ENCODE assay signal across 12 cellular contexts in the genomic region with DNA sequence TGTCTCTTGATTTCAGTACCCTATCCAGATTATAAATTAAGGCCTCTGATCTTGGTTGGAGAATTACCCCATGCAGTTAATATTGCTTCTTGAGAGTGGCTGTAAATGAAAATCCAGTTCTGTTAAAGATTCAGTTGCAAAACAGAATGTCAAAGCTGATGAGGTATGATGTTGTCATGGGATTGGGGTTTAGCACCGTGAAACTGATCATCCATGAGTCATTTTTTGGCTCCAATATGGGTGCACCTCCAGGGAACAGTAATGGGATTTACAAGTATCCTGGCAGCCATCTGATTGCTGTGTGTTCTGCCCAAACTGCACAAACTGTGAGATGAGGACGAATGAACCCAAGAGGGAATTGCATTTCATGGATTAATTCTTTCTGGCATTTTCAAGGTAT.
DNase-seq lines count a peak whose midpoint lies in the region; ATAC-seq lines count a peak whose summit lies in the region.
"Had no signal": no experiment of that assay in that cellular context is flagged by ENCODE, and none has a peak within 500 bp of the region (broad histone marks: within the 10 kb centered on the region; RNA-seq: fewer than 3 reads in every experiment).

No MANE protein-coding gene starts in this region.

- ATAC-seq in GM19351 (IDR thresholded peaks at IDR 0.05; ENCODE audit: unreplicated experiment), result no peak

- no peak overlapping the region for H3K4me3 ChIP-seq in skeletal muscle cell (ENCODE audit: low read depth, low read length)

- DNase-seq in GM03348 (ENCODE audit: low spot score) (peak; percentile 76), T1000 (lab: John Stamatoyannopoulos, UW) (peak; percentile 63), fibroblast of the conjunctiva (ENCODE audit: low read depth) (peak; percentile 94), skeletal muscle cell (ENCODE audit: low read depth) (peak; percentile 98), NCI-H2171 treated with DMSO at 0.1 percent for 48 hours (lab: John Stamatoyannopoulos, UW) (no peak), NCI-H510A (lab: John Stamatoyannopoulos, UW) (no peak)
- DNase-seq in activated effector memory CD4-positive, alpha-beta T cell treated with Interleukin-2 at 50 U/mL for 16 hours, result no peak
- DNase-seq: activated CD4-positive, CD25-positive, alpha-beta regulatory T cell; Caco-2; NCI-H1092; substantia nigra had no signal

Comparison
In these comparisons a context has a peak if more than half of its experiments do, and no peak if none do; other contexts are left out.
1. DNase-seq: peak in GM03348 (single experiment), T1000 (single experiment), fibroblast of the conjunctiva (single experiment) and skeletal muscle cell (single experiment); none in NCI-H2171 treated with DMSO at 0.1 percent for 48 hours (single experiment), activated effector memory CD4-positive, alpha-beta T cell treated with Interleukin-2 at 50 U/mL for 16 hours (single experiment) and NCI-H510A (single experiment).